ENCODE assay signal across 9 cellular contexts in genomic region chr19:14113762-14114414, GRCh38. TPM values are rescaled to one million over a fixed set of nuclear protein-coding genes. Genes with fewer than 3 reads are reported as not detected.
DNase-seq lines count a peak whose midpoint lies in the region; ATAC-seq and TF ChIP-seq lines count a peak whose summit lies in the region.
"Had no signal": no experiment of that assay in that cellular context is flagged by ENCODE, and none has a peak within 500 bp of the region (broad histone marks: within the 10 kb centered on the region; RNA-seq: fewer than 3 reads in every experiment).

No MANE protein-coding gene starts in this region.

- H3K9me3 ChIP-seq in Karpas-422 (ENCODE audit: low read length) = no peaks in the 10 kb centered on the region

- DNase-seq in Karpas-422 (peak; percentile 94), glutamatergic neuron (peak; percentile 31)
- peak; percentile 64 for DNase-seq in activated T-cell treated with anti-CD3 and anti-CD28 coated beads, Interleukin-2, amount 50 U/mL, for 1 hour
- peak; percentile 53 to 71 for DNase-seq in stimulated activated CD4-positive, alpha-beta T cell treated with anti-CD3 and anti-CD28 coated beads, Interleukin-4, amount 100 ng/mL, for 48 hours (ENCODE audit: low read depth in 2 of 2)

- H3K36me3 Mint-ChIP-seq in glutamatergic neuron (ENCODE audit: unreplicated experiment) = no peaks in the 10 kb centered on the region

- peaks cover 63% of the 10 kb centered on the region for H3K79me2 ChIP-seq in ACC112 (ENCODE audit: control insufficient read depth, insufficient read depth, low read length, unreplicated experiment)
- H3K79me2 ChIP-seq in Karpas-422 (ENCODE audit: low read length) = peaks cover 55% of the 10 kb centered on the region

- H2AFZ ChIP-seq in ACC112 (ENCODE audit: low read length, unreplicated experiment) (no peak overlapping the region), Karpas-422 (ENCODE audit: low read length) (0 out of 2 replicates have a peak overlapping the region, but pooled peaks have one; percentile 28)

- H4K20me1 ChIP-seq in Karpas-422 (ENCODE audit: insufficient read depth, low read depth, low read length) = 0 out of 2 replicates have a peak, but pooled peaks cover 4% of the 10 kb centered on the region

- H3K4me3 Mint-ChIP-seq in glutamatergic neuron (ENCODE audit: unreplicated experiment) = no peak overlapping the region

- no peaks in the 10 kb centered on the region for H3K36me3 ChIP-seq in ACC112 (ENCODE audit: insufficient read depth, low read length)
- no peaks in the 10 kb centered on the region for H3K36me3 ChIP-seq in Karpas-422 (ENCODE audit: insufficient read depth, low read length)

- H3K9me2 ChIP-seq in Karpas-422 (replicated peaks; ENCODE audit: insufficient read depth, low read length) = no peaks in the 10 kb centered on the region

- peak overlapping the region; percentile 75 for H3K9ac ChIP-seq in Karpas-422 (ENCODE audit: low read length)

- H3K4me2 ChIP-seq in Karpas-422 (ENCODE audit: low read depth, low read length, poor library complexity, severe bottlenecking) = peak overlapping the region; percentile 74

- no peak for TF ChIP-seq CTCF in glutamatergic neuron (IDR thresholded peaks at IDR 0.05; ENCODE audit: partially characterized antibody, unreplicated experiment)

- H3K4me1 Mint-ChIP-seq in glutamatergic neuron (ENCODE audit: low read depth, unreplicated experiment) = peaks cover 17% of the 10 kb centered on the region

- H3K27me3 ChIP-seq in ACC112 (ENCODE audit: insufficient read depth, low read length) (no peaks in the 10 kb centered on the region), Karpas-422 (ENCODE audit: low read length) (no peaks in the 10 kb centered on the region)

- no peak overlapping the region for H3K27ac Mint-ChIP-seq in glutamatergic neuron (ENCODE audit: unreplicated experiment)

- H3K4me3 ChIP-seq in ACC112 (ENCODE audit: low read depth, low read length) (no peak overlapping the region; the same call in 1 of the 2 replicates), Karpas-422 (ENCODE audit: low read length) (peak overlapping the region; percentile 70)

- H3K27me3 Mint-ChIP-seq in glutamatergic neuron (ENCODE audit: unreplicated experiment) = peaks cover 10% of the 10 kb centered on the region

- H3K9me3 Mint-ChIP-seq in glutamatergic neuron (ENCODE audit: unreplicated experiment) = peaks cover 5% of the 10 kb centered on the region

- H3K27ac ChIP-seq in ACC112 (ENCODE audit: low read depth, low read length) = peak overlapping the region; percentile 65
- no peak overlapping the region for H3K27ac ChIP-seq in Karpas-422 (ENCODE audit: low read length)

- H3K4me1 ChIP-seq in ACC112 (ENCODE audit: control insufficient read depth, insufficient read depth, low read length, unreplicated experiment) (peaks cover 33% of the 10 kb centered on the region), Karpas-422 (ENCODE audit: low read length) (peaks cover 38% of the 10 kb centered on the region)

- ATAC-seq in HG02973 (IDR thresholded peaks at IDR 0.05; ENCODE audit: unreplicated experiment) (no peak), GM21367 (IDR thresholded peaks at IDR 0.05; ENCODE audit: unreplicated experiment) (no peak), HG03565 (IDR thresholded peaks at IDR 0.05; ENCODE audit: unreplicated experiment) (no peak)

RNA-seq across cellular contexts. Expression of gene PRKACA, which starts 3.7 kb away (rescaled TPM):
- 24.0 and 26.5 TPM in 2 replicates for total RNA-seq in Karpas-422 (2014; rRNA removed; shearing (Covaris generic); ENCODE audit: low replicate concordance)
- total RNA-seq in glutamatergic neuron (ENCODE audit: unreplicated experiment) = 82.9 TPM

RNA-seq across cellular contexts. Expression of gene ASF1B, which starts 22.5 kb away (rescaled TPM):
- total RNA-seq in Karpas-422 (2014; rRNA removed; shearing (Covaris generic); ENCODE audit: low replicate concordance) = 27.1 and 34.9 TPM in 2 replicates
- 2.3 TPM for total RNA-seq in glutamatergic neuron (ENCODE audit: unreplicated experiment)

RNA-seq across cellular contexts. Expression of gene SAMD1, which starts 23.3 kb away (rescaled TPM):
- total RNA-seq in Karpas-422 (2014; rRNA removed; shearing (Covaris generic); ENCODE audit: low replicate concordance) = 31.8 and 81.5 TPM in 2 replicates
- 52.0 TPM for total RNA-seq in glutamatergic neuron (ENCODE audit: unreplicated experiment)

RNA-seq across cellular contexts. Expression of gene C19orf67, which starts 28.3 kb away (rescaled TPM):
- total RNA-seq in Karpas-422 (2014; rRNA removed; shearing (Covaris generic); ENCODE audit: low replicate concordance) = 0.37 and 2.8 TPM in 2 replicates
- total RNA-seq in glutamatergic neuron (ENCODE audit: unreplicated experiment) = 0.71 TPM
- total RNA-seq: subcutaneous adipose tissue had no signal

RNA-seq across cellular contexts. Expression of gene MISP3, which starts 41.3 kb away (rescaled TPM):
- total RNA-seq in Karpas-422 (2014; rRNA removed; shearing (Covaris generic); ENCODE audit: low replicate concordance) = 0.71 and 4.2 TPM in 2 replicates
- 2.2 TPM for total RNA-seq in glutamatergic neuron (ENCODE audit: unreplicated experiment)

Comparison
In these comparisons a context has a peak if more than half of its experiments do, and no peak if none do; other contexts are left out.
1. DNase-seq: peak in every context shown above with its lines; median percentile 94 in Karpas-422; 64 in activated T-cell treated with anti-CD3 and anti-CD28 coated beads, Interleukin-2, amount 50 U/mL, for 1 hour; 62 in stimulated activated CD4-positive, alpha-beta T cell treated with anti-CD3 and anti-CD28 coated beads, Interleukin-4, amount 100 ng/mL, for 48 hours; 31 in glutamatergic neuron.